In the genomic region with DNA sequence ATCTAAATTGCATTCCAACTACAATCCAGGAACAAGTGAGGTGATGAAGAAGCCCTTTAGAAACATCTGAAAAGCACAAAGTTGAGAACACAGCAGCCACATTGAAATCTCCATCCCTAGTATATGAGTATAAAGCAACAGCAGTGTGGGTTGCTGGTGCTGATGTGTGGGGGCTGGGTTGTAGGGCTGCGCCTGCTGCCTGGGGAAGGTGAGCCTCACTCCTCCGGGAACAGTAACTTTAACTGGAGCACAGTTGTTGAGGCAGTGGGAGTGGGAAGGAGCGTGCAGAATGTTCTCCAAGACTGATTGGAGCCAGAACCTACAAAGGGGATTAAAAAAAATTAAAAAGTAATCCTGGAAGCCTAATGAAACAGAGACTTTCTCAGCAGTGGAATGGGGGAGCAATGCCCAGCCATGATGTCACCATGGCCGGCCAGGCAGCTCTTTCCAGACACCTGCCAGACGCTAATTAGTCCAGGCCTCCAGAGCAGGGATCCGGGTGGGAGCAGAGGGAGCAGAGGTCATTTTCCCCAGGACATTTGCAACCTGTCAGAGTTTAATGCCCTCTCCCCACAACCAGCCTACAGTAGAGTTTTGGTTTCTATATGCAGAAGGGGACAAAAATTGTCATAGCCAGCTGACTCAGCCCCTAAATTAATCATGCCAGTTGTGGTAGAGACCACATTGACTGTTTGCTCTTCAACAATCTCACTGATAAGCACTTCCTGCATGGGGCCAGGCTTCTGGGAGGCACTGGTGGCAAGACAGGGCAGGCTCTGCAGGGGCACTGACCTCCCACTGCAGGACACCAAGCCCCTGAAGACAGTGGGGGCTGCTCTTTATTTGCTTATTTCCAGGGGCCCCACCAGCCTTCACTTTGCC, we compare ENCODE assay signal across 11 cellular contexts.
DNase-seq lines count a peak whose midpoint lies in the region; ATAC-seq and TF ChIP-seq lines count a peak whose summit lies in the region.
"Had no signal": no experiment of that assay in that cellular context is flagged by ENCODE, and none has a peak within 500 bp of the region (broad histone marks: within the 10 kb centered on the region; RNA-seq: fewer than 3 reads in every experiment).

No MANE protein-coding gene starts in this region.

- no peaks in the 10 kb centered on the region for H3K36me3 Mint-ChIP-seq in activated CD8-positive, alpha-beta T cell treated with anti-CD3 and anti-CD28 coated beads for 36 hours (ENCODE audit: low read depth)
- no peaks in the 10 kb centered on the region for H3K36me3 Mint-ChIP-seq in natural killer cell treated with Interleukin-12 subunit alpha and Interleukin-12 subunit beta and Interleukin-15 and Interleukin-18, amount 100 ng/mL, for 72 hours

- intact Hi-C loops in activated CD8-positive, alpha-beta T cell treated with anti-CD3 and anti-CD28 coated beads for 36 hours (cut with micrococcal nuclease) = loop anchor here (5.0 kb wide), 1 partner anchor 36 kb away; no protein-coding TSS in a partner anchor

- no peaks in the 10 kb centered on the region for H3K27me3 Mint-ChIP-seq in activated CD8-positive, alpha-beta T cell treated with anti-CD3 and anti-CD28 coated beads for 36 hours
- no peaks in the 10 kb centered on the region for H3K27me3 Mint-ChIP-seq in natural killer cell treated with Interleukin-12 subunit alpha and Interleukin-12 subunit beta and Interleukin-15 and Interleukin-18, amount 100 ng/mL, for 72 hours

- CTCF ChIA-PET in activated CD8-positive, alpha-beta T cell treated with anti-CD3 and anti-CD28 coated beads for 36 hours (lab: Charles Lee) = no interaction called here

- DNase-seq in CMK (ENCODE audit: low read depth) = peak; percentile 64
- DNase-seq in activated CD8-positive, alpha-beta T cell treated with anti-CD3 and anti-CD28 coated beads for 36 hours = peak; percentile 67
- DNase-seq in natural killer cell treated with Interleukin-12 subunit alpha and Interleukin-12 subunit beta and Interleukin-15 and Interleukin-18, amount 100 ng/mL, for 72 hours (ENCODE audit: low spot score) = peak; percentile 65
- DNase-seq in NCI-H1092 (lab: John Stamatoyannopoulos, UW) = no peak
- no peak for DNase-seq in T1000 (lab: John Stamatoyannopoulos, UW)
- DNase-seq: activated gamma-delta T cell treated with Interleukin-2 at 50 U/mL for 16 hours, DMS 273 treated with DMSO at 0.1 percent for 48 hours, NCI-H226 had no signal

- H3K4me3 Mint-ChIP-seq in activated CD8-positive, alpha-beta T cell treated with anti-CD3 and anti-CD28 coated beads for 36 hours = no peak overlapping the region
- H3K4me3 Mint-ChIP-seq in natural killer cell treated with Interleukin-12 subunit alpha and Interleukin-12 subunit beta and Interleukin-15 and Interleukin-18, amount 100 ng/mL, for 72 hours = peak overlapping the region; percentile 72

- H3K27ac Mint-ChIP-seq in activated CD8-positive, alpha-beta T cell treated with anti-CD3 and anti-CD28 coated beads for 36 hours = no peak overlapping the region
- peak overlapping the region; percentile 53 to 79 for H3K27ac Mint-ChIP-seq in natural killer cell treated with Interleukin-12 subunit alpha and Interleukin-12 subunit beta and Interleukin-15 and Interleukin-18, amount 100 ng/mL, for 72 hours

- POLR2A ChIA-PET in activated CD8-positive, alpha-beta T cell treated with anti-CD3 and anti-CD28 coated beads for 36 hours (lab: Charles Lee) = no interaction called here

- ATAC-seq in HG02885 (IDR thresholded peaks at IDR 0.05; ENCODE audit: poor library complexity, unreplicated experiment) = peak; percentile 37
- peak; percentile 91 for ATAC-seq in activated CD8-positive, alpha-beta T cell treated with anti-CD3 and anti-CD28 coated beads for 36 hours
- ATAC-seq in natural killer cell treated with Interleukin-12 subunit alpha and Interleukin-12 subunit beta and Interleukin-15 and Interleukin-18, amount 100 ng/mL, for 72 hours = peak; percentile 93 to 95
- no peak for ATAC-seq in GM19452 (IDR thresholded peaks at IDR 0.05; ENCODE audit: unreplicated experiment)
- ATAC-seq in HG02763 (IDR thresholded peaks at IDR 0.05; ENCODE audit: unreplicated experiment) = no peak

- no peak for TF ChIP-seq CTCF in activated CD8-positive, alpha-beta T cell treated with anti-CD3 and anti-CD28 coated beads for 36 hours (IDR thresholded peaks at IDR 0.05)

- H3K9me3 Mint-ChIP-seq in activated CD8-positive, alpha-beta T cell treated with anti-CD3 and anti-CD28 coated beads for 36 hours = no peaks in the 10 kb centered on the region
- no peaks in the 10 kb centered on the region for H3K9me3 Mint-ChIP-seq in natural killer cell treated with Interleukin-12 subunit alpha and Interleukin-12 subunit beta and Interleukin-15 and Interleukin-18, amount 100 ng/mL, for 72 hours

- H3K4me1 Mint-ChIP-seq in activated CD8-positive, alpha-beta T cell treated with anti-CD3 and anti-CD28 coated beads for 36 hours (ENCODE audit: low read depth) = peaks cover 23% of the 10 kb centered on the region
- H3K4me1 Mint-ChIP-seq in natural killer cell treated with Interleukin-12 subunit alpha and Interleukin-12 subunit beta and Interleukin-15 and Interleukin-18, amount 100 ng/mL, for 72 hours (ENCODE audit: low read depth in 2 of 2) = peaks cover 29 to 32% of the 10 kb centered on the region in 2 donors

Comparison
In these comparisons a context has a peak if more than half of its experiments do, and no peak if none do; other contexts are left out.
1. DNase-seq: peak in CMK (single experiment), activated CD8-positive, alpha-beta T cell treated with anti-CD3 and anti-CD28 coated beads for 36 hours (single experiment) and natural killer cell treated with Interleukin-12 subunit alpha and Interleukin-12 subunit beta and Interleukin-15 and Interleukin-18, amount 100 ng/mL, for 72 hours (single experiment); none in NCI-H1092 (single experiment) and T1000 (single experiment).
2. ATAC-seq: peak in HG02885 (single experiment), activated CD8-positive, alpha-beta T cell treated with anti-CD3 and anti-CD28 coated beads for 36 hours (single experiment) and natural killer cell treated with Interleukin-12 subunit alpha and Interleukin-12 subunit beta and Interleukin-15 and Interleukin-18, amount 100 ng/mL, for 72 hours (2 of 2); none in GM19452 (single experiment) and HG02763 (single experiment).